In the genomic region with DNA sequence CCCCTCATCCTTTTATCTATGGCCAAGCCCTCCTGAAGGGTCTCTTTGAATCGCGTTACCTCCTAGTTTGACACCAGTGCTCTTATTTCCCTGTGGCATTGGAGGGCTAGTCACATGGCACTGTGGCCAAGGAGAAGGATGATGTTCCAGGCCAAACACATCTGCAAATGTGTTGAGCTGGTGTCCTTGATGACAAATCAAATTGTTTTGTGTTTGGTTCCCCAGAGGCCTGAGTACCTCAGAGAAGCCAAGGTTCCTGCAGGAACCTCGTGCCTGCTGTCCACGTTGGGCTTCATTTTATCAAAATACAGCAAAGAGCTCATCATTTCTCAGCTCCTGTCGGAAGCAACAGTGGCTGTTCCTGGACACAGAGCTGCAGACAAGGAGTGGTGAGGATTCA, we compare ENCODE assay signal across 1 cellular context.
TF ChIP-seq lines count a peak whose summit lies in the region.

No MANE protein-coding gene starts in this region.

TF ChIP-seq in endothelial cell of umbilical vein, 7 proteins besides CTCF, POLR2A, EP300 and RAD21 (continued from another document):
- TF ChIP-seq GATA2 (IDR thresholded peaks at IDR 0.05; ENCODE audit: insufficient read depth, insufficient read length, low read depth, low read length), result no peak
TF ChIP-seq in endothelial cell of umbilical vein: peak in this region for 0.
